Comparison of ENCODE assay signal across 12 cellular contexts in the genomic region with DNA sequence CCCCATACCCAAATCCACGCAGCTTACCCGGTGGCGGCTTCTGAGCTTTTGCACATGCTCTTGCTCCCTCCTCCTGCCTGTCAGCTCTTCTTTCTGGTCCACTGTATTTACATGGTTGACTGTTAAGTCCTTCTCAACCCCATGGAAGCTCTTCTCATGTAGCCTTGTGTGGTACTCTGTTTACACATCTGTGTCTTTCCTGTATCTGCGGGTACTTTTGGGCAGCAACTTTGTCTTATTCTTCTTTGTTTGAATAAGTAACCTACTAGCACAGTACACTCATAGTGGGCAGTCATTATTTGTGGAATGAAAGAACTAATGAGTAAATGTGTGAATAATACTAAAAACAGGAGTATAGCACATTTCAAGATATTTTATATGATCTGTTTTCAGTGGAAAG.
DNase-seq lines count a peak whose midpoint lies in the region; ATAC-seq, FAIRE-seq and TF ChIP-seq lines count a peak whose summit lies in the region.
"Had no signal": no experiment of that assay in that cellular context is flagged by ENCODE, and none has a peak within 500 bp of the region (broad histone marks: within the 10 kb centered on the region; RNA-seq: fewer than 3 reads in every experiment).

No MANE protein-coding gene starts in this region.

- TF ChIP-seq EP300 in GM12878 (IDR thresholded peaks at IDR 0.05; ENCODE audit: borderline replicate concordance in 1 of 2, control insufficient read depth in 1 of 2, low read depth in 2 of 2, low read length in 2 of 2) = no peak; a peak in 2 of 4 replicates

- H3K79me2 ChIP-seq in GM12878 (ENCODE audit: control insufficient read depth, insufficient read depth, low read length) = no peaks in the 10 kb centered on the region

- no peak overlapping the region for H3K9ac ChIP-seq in GM12878 (ENCODE audit: control insufficient read depth, insufficient read depth, low read length)

- H3K27me3 ChIP-seq in GM12878 (replicated peaks in 1 of 2; ENCODE audit: control insufficient read depth in 2 of 2, insufficient read depth in 2 of 2, low read length in 1 of 2) (no peaks in the 10 kb centered on the region), testis (no peaks in the 10 kb centered on the region)
- H3K27me3 ChIP-seq: neutrophil had no signal

- H3K4me2 ChIP-seq in GM12878 (ENCODE audit: control insufficient read depth, insufficient read depth) = no peak overlapping the region

- ATAC-seq in GM18502 (IDR thresholded peaks at IDR 0.05; ENCODE audit: poor library complexity, unreplicated experiment) (peak; percentile 64), GM19397 (IDR thresholded peaks at IDR 0.05; ENCODE audit: unreplicated experiment) (peak; percentile 65), HG03354 (IDR thresholded peaks at IDR 0.05; ENCODE audit: poor library complexity, severe bottlenecking, unreplicated experiment) (peak; percentile 75), GM12878 (peak; percentile 83)
- ATAC-seq: HCT116 had no signal

- H3K9me3 ChIP-seq in GM12878 (replicated peaks; ENCODE audit: control insufficient read depth, insufficient read depth, low read length) = no peaks in the 10 kb centered on the region
- H3K9me3 ChIP-seq in testis = no peaks in the 10 kb centered on the region
- H3K9me3 ChIP-seq: neutrophil had no signal

- no peak overlapping the region for H2AFZ ChIP-seq in GM12878 (ENCODE audit: control insufficient read depth, low read depth, low read length)

- in situ Hi-C loops in GM12878 (cut with MboI) = no loop called here

- H3K4me1 ChIP-seq in GM12878 (ENCODE audit: control insufficient read depth, insufficient read depth, low read length) (no peaks in the 10 kb centered on the region; the same call in 1 of the 2 replicates), testis (no peaks in the 10 kb centered on the region)

- TF ChIP-seq RAD21 in GM12878 (IDR thresholded peaks at IDR 0.05; ENCODE audit: insufficient read depth, low read depth, low read length) = no peak

- intact Hi-C loops in GM12878 (cut with micrococcal nuclease; ENCODE audit: unreplicated experiment) (no loop called here), testis (cut with DNase I; ENCODE audit: low total_unique reads) (no loop called here)

- SMC1A ChIA-PET in GM12878 (lab: Charles Lee; ENCODE audit: uncharacterized antibody, unreplicated experiment) = interaction anchor here (0.6 to 2.8 kb wide), 5 partner anchors 10 to 205 kb away, joined by 3 to 14 read pairs (median 5); no protein-coding TSS in a partner anchor

- no peak for DNase-seq in GM12878 (ENCODE audit: low read depth, low spot score)
- DNase-seq in foreskin melanocyte = no peak
- no peak for DNase-seq in urothelium cell line (ENCODE audit: low spot score)
- no peak for DNase-seq in testis
- no peak for DNase-seq in COR-L47 (lab: John Stamatoyannopoulos, UW)
- DNase-seq: NCI-H2029 treated with DMSO at 0.1 percent for 48 hours had no signal

- POLR2A ChIA-PET in GM12878 (lab: Charles Lee) = no interaction called here

- CTCF ChIA-PET in GM12878 (lab: Yijun Ruan, JAX) = interaction anchor here (0.9 kb wide), 1 partner anchor 9 kb away, joined by 4 read pairs; no protein-coding TSS in a partner anchor

- TF ChIP-seq POLR2A in GM12878 (IDR thresholded peaks at IDR 0.05; ENCODE audit: low read depth, low read length) (no peak), testis (IDR thresholded peaks at IDR 0.05) (no peak)

- no peak overlapping the region for H3K27ac ChIP-seq in GM12878 (ENCODE audit: control insufficient read depth, insufficient read depth)
- H3K27ac ChIP-seq in testis = no peak overlapping the region

- H4K20me1 ChIP-seq in GM12878 (ENCODE audit: control insufficient read depth, insufficient read depth) = no peaks in the 10 kb centered on the region

- TF ChIP-seq CTCF in GM12878 (IDR thresholded peaks at IDR 0.05 in 2 of 3, conservative IDR thresholded peaks at IDR 0.05 in 1 of 3; ENCODE audit: control insufficient read depth in 2 of 3, extremely low read depth in 1 of 3, insufficient read depth in 1 of 3, low read depth in 3 of 3, low read length in 3 of 3) = no peak
- TF ChIP-seq CTCF in testis (IDR thresholded peaks at IDR 0.05) = no peak

- FAIRE-seq in GM12878 (lab: Jason Lieb, UNC) (no peak), urothelium cell line (lab: Jason Lieb, UNC) (no peak)
- FAIRE-seq: frontal cortex had no signal

- H3K36me3 ChIP-seq in GM12878 (ENCODE audit: control insufficient read depth in 2 of 2, insufficient read depth in 2 of 2, low read length in 1 of 2) = no peaks in the 10 kb centered on the region
- H3K36me3 ChIP-seq in testis (ENCODE audit: low read depth, missing control alignments) = no peaks in the 10 kb centered on the region

- 28% methylated on average over 4 of the region's 4 CpGs for WGBS in GM12878 (ENCODE audit: insufficient coverage, insufficient replicate concordance, low lambda C conversion rate, missing lambda C conversion rate)
- WGBS in testis, 2 donors = 78 to 84% methylated on average over 4 of the region's 4 CpGs

- BruUV-seq in GM12878 (replicated peaks; lab: Mats Ljungman, UMichigan) = no TSS peak

- no peak overlapping the region for H3K4me3 ChIP-seq in GM12878
- H3K4me3 ChIP-seq in testis = no peak overlapping the region

- RAD21 ChIA-PET in GM12878 (lab: Charles Lee; ENCODE audit: unreplicated experiment) = no interaction called here

TF ChIP-seq in GM12878, 131 proteins besides CTCF, POLR2A, EP300 and RAD21 (continues in another document):
- TF ChIP-seq CBX3 (IDR thresholded peaks at IDR 0.05; ENCODE audit: borderline replicate concordance, low read depth) (no peak), POLR2AphosphoS2 (IDR thresholded peaks at IDR 0.05; ENCODE audit: low read depth, low read length) (no peak), TCF7 (IDR thresholded peaks at IDR 0.05; ENCODE audit: borderline replicate concordance) (peak; percentile 49; the same call in 1 of the 2 replicates), KDM1A (IDR thresholded peaks at IDR 0.05; ENCODE audit: borderline replicate concordance) (no peak), CHD2 (IDR thresholded peaks at IDR 0.05; ENCODE audit: borderline replicate concordance, low read depth, low read length) (no peak), SREBF2 (IDR thresholded peaks at IDR 0.05; ENCODE audit: low read length) (no peak), ASH2L (IDR thresholded peaks at IDR 0.05; ENCODE audit: borderline replicate concordance, low read depth) (no peak), MYB (IDR thresholded peaks at IDR 0.05; ENCODE audit: borderline replicate concordance, low read depth, low read length) (no peak), BCL11A (IDR thresholded peaks at IDR 0.05; ENCODE audit: low read depth, low read length) (0 out of 2 replicates have a peak, but pooled peaks have one; percentile 42), ESRRA (IDR thresholded peaks at IDR 0.05; ENCODE audit: low read length) (no peak), ZZZ3 (IDR thresholded peaks at IDR 0.05; ENCODE audit: control insufficient read depth, insufficient read length, low read depth) (no peak), NFYA (IDR thresholded peaks at IDR 0.05; ENCODE audit: borderline replicate concordance, low read depth, low read length) (no peak), SUZ12 (IDR thresholded peaks at IDR 0.05; ENCODE audit: unreplicated experiment) (no peak), RFX5 (IDR thresholded peaks at IDR 0.05; ENCODE audit: low read depth, low read length) (no peak), CBFB (IDR thresholded peaks at IDR 0.05; ENCODE audit: low read depth) (no peak), RUNX3 (IDR thresholded peaks at IDR 0.05; ENCODE audit: low read length) (peak; percentile 35; the same call in 1 of the 2 replicates), NFXL1 (IDR thresholded peaks at IDR 0.05; ENCODE audit: borderline replicate concordance) (no peak), MTA2 (IDR thresholded peaks at IDR 0.05; ENCODE audit: low read depth) (peak; percentile 76), FOXM1 (IDR thresholded peaks at IDR 0.05; ENCODE audit: low read depth, low read length) (peak; percentile 50; the same call in 1 of the 2 replicates)
- TF ChIP-seq, protein P1, sequence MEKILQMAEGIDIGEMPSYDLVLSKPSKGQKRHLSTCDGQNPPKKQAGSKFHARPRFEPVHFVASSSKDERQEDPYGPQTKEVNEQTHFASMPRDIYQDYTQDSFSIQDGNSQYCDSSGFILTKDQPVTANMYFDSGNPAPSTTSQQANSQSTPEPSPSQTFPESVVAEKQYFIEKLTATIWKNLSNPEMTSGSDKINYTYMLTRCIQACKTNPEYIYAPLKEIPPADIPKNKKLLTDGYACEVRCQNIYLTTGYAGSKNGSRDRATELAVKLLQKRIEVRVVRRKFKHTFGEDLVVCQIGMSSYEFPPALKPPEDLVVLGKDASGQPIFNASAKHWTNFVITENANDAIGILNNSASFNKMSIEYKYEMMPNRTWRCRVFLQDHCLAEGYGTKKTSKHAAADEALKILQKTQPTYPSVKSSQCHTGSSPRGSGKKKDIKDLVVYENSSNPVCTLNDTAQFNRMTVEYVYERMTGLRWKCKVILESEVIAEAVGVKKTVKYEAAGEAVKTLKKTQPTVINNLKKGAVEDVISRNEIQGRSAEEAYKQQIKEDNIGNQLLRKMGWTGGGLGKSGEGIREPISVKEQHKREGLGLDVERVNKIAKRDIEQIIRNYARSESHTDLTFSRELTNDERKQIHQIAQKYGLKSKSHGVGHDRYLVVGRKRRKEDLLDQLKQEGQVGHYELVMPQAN (conservative IDR thresholded peaks at IDR 0.05) = no peak
- TF ChIP-seq, protein P2, sequence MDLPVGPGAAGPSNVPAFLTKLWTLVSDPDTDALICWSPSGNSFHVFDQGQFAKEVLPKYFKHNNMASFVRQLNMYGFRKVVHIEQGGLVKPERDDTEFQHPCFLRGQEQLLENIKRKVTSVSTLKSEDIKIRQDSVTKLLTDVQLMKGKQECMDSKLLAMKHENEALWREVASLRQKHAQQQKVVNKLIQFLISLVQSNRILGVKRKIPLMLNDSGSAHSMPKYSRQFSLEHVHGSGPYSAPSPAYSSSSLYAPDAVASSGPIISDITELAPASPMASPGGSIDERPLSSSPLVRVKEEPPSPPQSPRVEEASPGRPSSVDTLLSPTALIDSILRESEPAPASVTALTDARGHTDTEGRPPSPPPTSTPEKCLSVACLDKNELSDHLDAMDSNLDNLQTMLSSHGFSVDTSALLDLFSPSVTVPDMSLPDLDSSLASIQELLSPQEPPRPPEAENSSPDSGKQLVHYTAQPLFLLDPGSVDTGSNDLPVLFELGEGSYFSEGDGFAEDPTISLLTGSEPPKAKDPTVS (IDR thresholded peaks at IDR 0.05; ENCODE audit: low read depth, low read length) = no peak
